In the genomic region with DNA sequence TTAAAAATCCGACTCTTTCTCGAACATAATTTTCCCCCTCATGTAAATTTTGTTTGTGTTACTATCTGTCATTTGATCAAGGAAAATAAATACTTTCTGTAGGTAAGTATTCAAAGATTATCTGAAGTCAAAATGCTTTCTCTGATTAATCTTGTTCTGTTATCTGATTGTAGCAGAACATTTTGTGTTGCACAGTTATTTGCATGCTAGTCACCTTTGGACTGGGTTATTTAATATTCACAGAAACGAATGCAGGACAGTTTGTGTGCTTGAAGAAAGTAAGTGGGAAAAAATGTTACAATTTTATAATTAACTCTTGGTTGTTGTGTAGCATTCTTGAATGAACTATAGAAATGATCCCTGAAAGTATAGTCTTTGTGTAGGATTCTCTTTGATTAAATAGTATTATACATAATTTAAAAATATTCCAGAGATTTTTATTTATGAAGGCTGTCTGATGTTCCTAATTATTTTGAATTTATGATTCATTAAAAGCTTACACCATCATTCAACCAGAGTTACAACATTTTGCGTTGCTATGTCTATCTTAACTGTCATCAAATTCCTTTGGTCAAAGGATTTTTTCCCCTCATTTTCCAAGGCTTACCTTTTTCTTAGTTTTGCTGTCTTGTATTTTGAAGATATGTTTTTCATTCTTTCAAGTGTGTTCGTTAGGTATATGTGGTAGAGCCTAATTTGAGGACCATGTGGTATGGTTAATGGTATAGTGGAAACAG, we compare ENCODE assay signal across 20 cellular contexts.
DNase-seq lines count a peak whose midpoint lies in the region; ATAC-seq and TF ChIP-seq lines count a peak whose summit lies in the region.
"Had no signal": no experiment of that assay in that cellular context is flagged by ENCODE, and none has a peak within 500 bp of the region (broad histone marks: within the 10 kb centered on the region; RNA-seq: fewer than 3 reads in every experiment).

No MANE protein-coding gene starts in this region.

- CTCF ChIA-PET in OCI-LY7 (lab: Charles Lee; ENCODE audit: unreplicated experiment): no interaction called here

- peaks cover 11% of the 10 kb centered on the region for H3K9me3 Mint-ChIP-seq in nephron
- peaks cover 10 to 11% of the 10 kb centered on the region in 2 donors for H3K9me3 Mint-ChIP-seq in natural killer cell

- intact Hi-C loops in OCI-LY7 (cut with micrococcal nuclease; ENCODE audit: unreplicated experiment): no loop called here
- intact Hi-C loops in natural killer cell (cut with micrococcal nuclease): no loop called here

- no peaks in the 10 kb centered on the region for H4K20me1 ChIP-seq in OCI-LY7 (ENCODE audit: insufficient read depth, low read length)

- H3K4me2 ChIP-seq in OCI-LY7 (ENCODE audit: low read length): no peak overlapping the region

- no peak for ATAC-seq in natural killer cell
- ATAC-seq: HCT116 had no signal

- H3K36me3 ChIP-seq in OCI-LY7 (ENCODE audit: insufficient read depth, low read length): no peaks in the 10 kb centered on the region
- H3K36me3 ChIP-seq: BE2C, SJSA1 had no signal

- H3K4me3 Mint-ChIP-seq in nephron (no peak overlapping the region), natural killer cell (no peak overlapping the region)

- no peaks in the 10 kb centered on the region for H3K27me3 Mint-ChIP-seq in nephron (ENCODE audit: low read depth)
- peaks cover 0 to 2% of the 10 kb centered on the region in 2 donors for H3K27me3 Mint-ChIP-seq in natural killer cell (ENCODE audit: low read depth in 2 of 2)

- no peaks in the 10 kb centered on the region for H3K4me1 ChIP-seq in OCI-LY7 (ENCODE audit: insufficient read depth, low read length, poor library complexity, severe bottlenecking)
- H3K4me1 ChIP-seq: BE2C, SJSA1 had no signal

- no peaks in the 10 kb centered on the region for H3K9me3 ChIP-seq in OCI-LY7 (ENCODE audit: low read length)
- H3K9me3 ChIP-seq: BE2C, SJSA1 had no signal

- TF ChIP-seq CTCF in C4-2B (conservative IDR thresholded peaks at IDR 0.05) (no peak), nephron (IDR thresholded peaks at IDR 0.05; ENCODE audit: unreplicated experiment in 3 of 3) (no peak), OCI-LY7 (conservative IDR thresholded peaks at IDR 0.05; ENCODE audit: low read length) (no peak), natural killer cell (IDR thresholded peaks at IDR 0.05) (no peak)

- no peak overlapping the region for H3K4me3 ChIP-seq in OCI-LY7 (ENCODE audit: low read depth, low read length, poor library complexity, severe bottlenecking)
- H3K4me3 ChIP-seq: SJSA1 had no signal

- H3K9me2 ChIP-seq in OCI-LY7 (ENCODE audit: insufficient read depth, low read length): no peaks in the 10 kb centered on the region

- H3K27ac Mint-ChIP-seq in nephron (peak overlapping the region in 2 of 3 experiments; percentile 6 to 95), natural killer cell (no peak overlapping the region)

- no TSS peak for BruUV-seq in OCI-LY7 (replicated peaks; lab: Mats Ljungman, UMichigan)

- H3K4me1 Mint-ChIP-seq in nephron (peaks cover 10% of the 10 kb centered on the region), natural killer cell (no peaks in the 10 kb centered on the region)

- H2AFZ ChIP-seq in OCI-LY7 (ENCODE audit: low read length): no peak overlapping the region

- DNase-seq in HCEC 1CT: peak; percentile 33
- DNase-seq in fibroblast of gingiva (ENCODE audit: low read depth): peak; percentile 47
- DNase-seq in OCI-LY7 (ENCODE audit: low spot score): no peak
- DNase-seq in NCI-H2107 treated with DMSO at 0.1 percent for 48 hours (lab: John Stamatoyannopoulos, UW; ENCODE audit: unreplicated experiment): no peak
- no peak for DNase-seq in natural killer cell
- no peak for DNase-seq in DMS153 (lab: John Stamatoyannopoulos, UW)
- DNase-seq: BE2C, Calu3, GOT3, NCI-H1105, NCI-H146, NCI-H2029, NCI-H446 treated with DMSO at 0.1 percent for 48 hours, Right ventricle myocardium superior, RPMI8226 had no signal

- peaks cover 1% of the 10 kb centered on the region for H3K36me3 Mint-ChIP-seq in nephron (ENCODE audit: low read depth)
- H3K36me3 Mint-ChIP-seq in natural killer cell: no peaks in the 10 kb centered on the region

- POLR2A ChIA-PET in OCI-LY7 (lab: Charles Lee): no interaction called here

- H3K79me2 ChIP-seq in OCI-LY7 (ENCODE audit: insufficient read depth, low read depth, low read length): no peaks in the 10 kb centered on the region

- H3K27ac ChIP-seq in C4-2B (peak overlapping the region; percentile 74; the same call in 1 of the 2 replicates), OCI-LY7 (ENCODE audit: low read depth, low read length, poor library complexity, severe bottlenecking) (no peak overlapping the region)
- H3K27ac ChIP-seq: HL-60, SJSA1 had no signal

Comparison
In these comparisons a context has a peak if more than half of its experiments do, and no peak if none do; other contexts are left out.
1. DNase-seq: peak in HCEC 1CT (single experiment) and fibroblast of gingiva (single experiment); none in OCI-LY7 (single experiment), NCI-H2107 treated with DMSO at 0.1 percent for 48 hours (single experiment), natural killer cell (single experiment) and DMS153 (single experiment).
2. H3K27ac Mint-ChIP-seq: peak in nephron (2 of 3); none in natural killer cell (0 of 2).